ENCODE assay signal across 8 cellular contexts in the genomic region with DNA sequence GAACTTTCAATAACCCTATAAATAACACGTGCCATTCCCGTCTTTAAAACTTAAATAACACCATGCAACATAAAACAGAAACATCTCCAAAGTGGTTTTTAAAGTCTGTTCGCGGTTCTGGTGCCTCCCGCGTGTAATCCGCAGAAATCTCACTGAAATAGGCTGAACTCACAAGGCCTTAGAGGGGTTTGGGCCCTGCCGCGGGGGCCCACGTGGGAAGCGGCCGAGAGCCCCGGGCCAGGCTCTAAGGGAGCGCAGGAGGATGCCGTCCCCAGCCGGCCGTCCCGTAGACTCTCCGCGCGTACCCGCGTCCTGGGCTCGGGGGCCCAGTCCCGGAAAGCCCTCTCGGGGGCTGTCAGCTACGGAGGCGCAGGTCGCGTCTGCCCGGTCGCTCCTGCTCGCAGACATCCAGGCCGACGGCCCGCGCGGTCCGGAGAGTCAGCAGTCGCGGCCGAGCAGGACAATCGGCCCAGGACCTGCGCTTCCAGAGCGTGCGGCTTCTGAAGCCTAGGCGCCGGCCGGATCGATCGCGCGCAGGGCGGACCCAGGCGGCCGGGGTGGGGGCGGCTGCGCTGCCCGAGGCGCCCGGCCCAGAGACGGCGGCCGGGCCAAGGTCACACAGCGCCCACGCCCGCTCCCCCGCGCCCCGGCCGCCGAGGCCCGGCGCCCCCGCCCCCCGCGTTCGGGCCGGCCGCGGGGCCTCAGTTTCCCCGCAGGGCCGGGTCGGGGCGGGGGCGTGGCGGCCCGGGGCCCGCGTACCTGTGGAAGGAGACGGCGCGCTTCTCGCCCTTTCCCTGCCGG.
DNase-seq lines count a peak whose midpoint lies in the region; TF ChIP-seq lines count a peak whose summit lies in the region.

No MANE protein-coding gene starts in this region.

- H3K27me3 ChIP-seq in HAP-1 (ENCODE audit: low read depth) (no peaks in the 10 kb centered on the region), neutrophil (no peaks in the 10 kb centered on the region)

- peak overlapping the region; percentile 87 for H3K27ac Mint-ChIP-seq in activated T-cell treated with anti-CD3 and anti-CD28 coated beads, Interleukin-2, amount 50 U/mL, for 24 hours

- peaks cover 45% of the 10 kb centered on the region for H3K4me1 Mint-ChIP-seq in activated T-cell treated with anti-CD3 and anti-CD28 coated beads, Interleukin-2, amount 50 U/mL, for 24 hours (ENCODE audit: low read depth)

- no peaks in the 10 kb centered on the region for H3K27me3 Mint-ChIP-seq in activated T-cell treated with anti-CD3 and anti-CD28 coated beads, Interleukin-2, amount 50 U/mL, for 24 hours

- peak overlapping the region; percentile 99 for H3K4me3 ChIP-seq in HAP-1
- peak overlapping the region; percentile 82 for H3K4me3 ChIP-seq in LNCaP clone FGC (ENCODE audit: low read depth, low read length)
- H3K4me3 ChIP-seq in fibroblast of pulmonary artery (replicated peaks; ENCODE audit: low read depth, low read length), result peak overlapping the region; percentile 85
- H3K4me3 ChIP-seq in neutrophil (ENCODE audit: low read depth in 1 of 2, low read length in 1 of 2), result peak overlapping the region; percentile 92 to 98

- H3K9me3 Mint-ChIP-seq in activated T-cell treated with anti-CD3 and anti-CD28 coated beads, Interleukin-2, amount 50 U/mL, for 24 hours, result no peaks in the 10 kb centered on the region

- in situ Hi-C loops in HAP-1 (cut with MboI; ENCODE audit: low sequenced_read_pairs), result no loop called here

- peak overlapping the region; percentile 96 for H3K27ac ChIP-seq in neutrophil

- peaks cover 8% of the 10 kb centered on the region; the same call in 1 of the 2 replicates for H3K9me3 ChIP-seq in HAP-1
- no peaks in the 10 kb centered on the region for H3K9me3 ChIP-seq in neutrophil

- H3K36me3 Mint-ChIP-seq in activated T-cell treated with anti-CD3 and anti-CD28 coated beads, Interleukin-2, amount 50 U/mL, for 24 hours (ENCODE audit: low read depth), result peaks cover 75% of the 10 kb centered on the region

- TF ChIP-seq CTCF in LNCaP clone FGC (IDR thresholded peaks at IDR 0.05; ENCODE audit: control insufficient read depth, extremely low read depth, insufficient read depth), result no peak
- no peak for TF ChIP-seq CTCF in fibroblast of pulmonary artery (IDR thresholded peaks at IDR 0.05; ENCODE audit: low read length, missing control alignments)
- TF ChIP-seq CTCF in neutrophil (IDR thresholded peaks at IDR 0.05), result no peak

- H3K4me1 ChIP-seq in HAP-1 (peaks cover 13% of the 10 kb centered on the region), neutrophil (ENCODE audit: control insufficient read depth in 1 of 2, insufficient read depth in 1 of 2, low read depth in 1 of 2, low read length in 1 of 2) (peaks cover 22 to 26% of the 10 kb centered on the region in 2 experiments)

- DNase-seq in DMS53 (lab: John Stamatoyannopoulos, UW) (peak; percentile 66), DMS53 treated with DMSO at 0.1 percent for 48 hours (lab: John Stamatoyannopoulos, UW; ENCODE audit: unreplicated experiment) (no peak), HAP-1 (ENCODE audit: low spot score in 2 of 2) (peak; percentile 4 to 54), LNCaP clone FGC (ENCODE audit: low read depth) (no peak), fibroblast of pulmonary artery (ENCODE audit: low read depth) (no peak), NCI-H128 (lab: John Stamatoyannopoulos, UW; ENCODE audit: unreplicated experiment) (no peak)
- peak; percentile 71 for DNase-seq in activated T-cell treated with anti-CD3 and anti-CD28 coated beads, Interleukin-2, amount 50 U/mL, for 24 hours

- H3K4me3 Mint-ChIP-seq in activated T-cell treated with anti-CD3 and anti-CD28 coated beads, Interleukin-2, amount 50 U/mL, for 24 hours, result peak overlapping the region; percentile 86

- H3K36me3 ChIP-seq in HAP-1 (replicated peaks), result peaks cover 40% of the 10 kb centered on the region
- peaks cover 18% of the 10 kb centered on the region for H3K36me3 ChIP-seq in neutrophil

Comparison
In these comparisons a context has a peak if more than half of its experiments do, and no peak if none do; other contexts are left out.
1. DNase-seq: peak in DMS53 (single experiment), HAP-1 (2 of 2) and activated T-cell treated with anti-CD3 and anti-CD28 coated beads, Interleukin-2, amount 50 U/mL, for 24 hours (single experiment); none in DMS53 treated with DMSO at 0.1 percent for 48 hours (single experiment), LNCaP clone FGC (single experiment), fibroblast of pulmonary artery (single experiment) and NCI-H128 (single experiment).
2. Peak in every context shown above with its lines, with median percentiles within 50 percentile points of each other: H3K4me3 ChIP-seq.